In the genomic region with DNA sequence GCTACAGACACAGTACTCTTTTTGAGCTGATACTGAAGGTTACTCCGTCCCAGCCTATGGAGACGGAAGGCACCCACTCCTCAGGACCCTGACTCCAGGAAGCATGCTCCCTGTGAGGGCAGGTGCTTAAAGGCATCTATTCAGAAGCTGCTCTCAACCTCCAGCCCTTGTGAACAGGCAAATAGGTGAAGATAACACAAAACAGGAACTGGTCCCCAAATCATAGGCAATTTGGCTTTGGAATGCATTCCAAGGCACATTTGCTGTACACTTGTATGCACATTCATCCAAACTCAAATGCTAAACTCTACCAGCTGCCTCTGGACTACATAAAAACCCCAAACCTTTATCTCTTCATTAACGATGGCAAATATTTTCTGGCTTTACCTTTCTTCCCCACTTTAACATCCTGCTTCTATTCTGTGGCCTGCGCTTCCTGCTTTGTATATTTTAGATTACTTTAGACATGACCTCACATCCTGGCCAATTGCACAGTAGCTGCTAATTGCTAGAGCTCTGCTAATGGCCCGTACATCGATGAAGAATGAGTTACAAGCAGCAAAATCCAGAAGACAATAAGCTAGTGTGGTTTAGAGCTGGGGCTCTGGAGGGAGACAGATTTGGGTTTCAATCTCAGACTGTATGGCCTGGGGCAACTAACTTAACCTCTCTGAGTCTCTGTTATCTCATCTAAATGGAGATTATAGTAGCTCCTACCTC, we compare ENCODE assay signal across 8 cellular contexts. TPM values are rescaled to one million over a fixed set of nuclear protein-coding genes. Genes with fewer than 3 reads are reported as not detected.
DNase-seq lines count a peak whose midpoint lies in the region; ATAC-seq, FAIRE-seq and TF ChIP-seq lines count a peak whose summit lies in the region.

No MANE protein-coding gene starts in this region.

- H3K4me3 Mint-ChIP-seq in activated CD4-positive, alpha-beta memory T cell treated with anti-CD3 and anti-CD28 coated beads for 36 hours, result peak overlapping the region; percentile 99

- H3K9me3 Mint-ChIP-seq in activated CD4-positive, alpha-beta memory T cell treated with anti-CD3 and anti-CD28 coated beads for 36 hours, result no peaks in the 10 kb centered on the region

- H3K27ac Mint-ChIP-seq in activated CD4-positive, alpha-beta memory T cell treated with anti-CD3 and anti-CD28 coated beads for 36 hours, result peak overlapping the region; percentile 100

- WGBS in spleen, 5 donors, result 20 to 29% (median 25%) methylated on average over 6 of the region's 6 CpGs

- H3K9me3 ChIP-seq in spleen, result no peaks in the 10 kb centered on the region

- peaks cover 9% of the 10 kb centered on the region for H3K36me3 Mint-ChIP-seq in activated CD4-positive, alpha-beta memory T cell treated with anti-CD3 and anti-CD28 coated beads for 36 hours

- POLR2A ChIA-PET in activated CD4-positive, alpha-beta memory T cell treated with anti-CD3 and anti-CD28 coated beads for 36 hours (lab: Charles Lee), result interaction anchor here (0.6 to 1.5 kb wide), 5 partner anchors 9 to 461 kb away, joined by 3 to 5 read pairs (median 3); a partner anchor contains a TSS

- CTCF ChIA-PET in activated CD4-positive, alpha-beta memory T cell treated with anti-CD3 and anti-CD28 coated beads for 36 hours (lab: Charles Lee), result interaction anchor here (0.7 to 1.9 kb wide), 3 partner anchors 17 to 129 kb away, joined by 3 to 8 read pairs (median 3); no protein-coding TSS in a partner anchor

- H3K4me1 Mint-ChIP-seq in activated CD4-positive, alpha-beta memory T cell treated with anti-CD3 and anti-CD28 coated beads for 36 hours (ENCODE audit: low read depth), result peaks cover 70% of the 10 kb centered on the region

- no peak for TF ChIP-seq POLR2A in spleen (IDR thresholded peaks at IDR 0.05)

- H3K27me3 Mint-ChIP-seq in activated CD4-positive, alpha-beta memory T cell treated with anti-CD3 and anti-CD28 coated beads for 36 hours, result peaks cover 2% of the 10 kb centered on the region

- no peaks in the 10 kb centered on the region for H3K27me3 ChIP-seq in spleen (replicated peaks in 1 of 7)

- intact Hi-C loops in activated CD4-positive, alpha-beta memory T cell treated with anti-CD3 and anti-CD28 coated beads for 36 hours (cut with micrococcal nuclease), result loop anchor here (1.0 to 10.0 kb wide), 4 partner anchors 14 to 1143 kb away; no protein-coding TSS in a partner anchor
- intact Hi-C loops in spleen (cut with DNase I; ENCODE audit: low total_unique reads), result loop anchor here (5.0 to 10.0 kb wide), 2 partner anchors 53 to 465 kb away; a partner anchor contains a TSS

- ATAC-seq in GM19035 (IDR thresholded peaks at IDR 0.05; ENCODE audit: unreplicated experiment) (peak; percentile 47), HG03469 (IDR thresholded peaks at IDR 0.05; ENCODE audit: unreplicated experiment) (peak; percentile 41), HG02970 (IDR thresholded peaks at IDR 0.05; ENCODE audit: low FRiP score, unreplicated experiment) (no peak)

- no peak for FAIRE-seq in frontal cortex (lab: Jason Lieb, UNC)

- DNase-seq in CMK (ENCODE audit: low read depth) (peak; percentile 38), spleen (no peak), frontal cortex (ENCODE audit: low spot score in 2 of 2) (no peak), NCI-H1105 (lab: John Stamatoyannopoulos, UW) (no peak)
- peak; percentile 46 for DNase-seq in activated CD4-positive, alpha-beta memory T cell treated with anti-CD3 and anti-CD28 coated beads for 36 hours

- peak overlapping the region; percentile 75 to 95 (median 93) for H3K27ac ChIP-seq in spleen

- H3K36me3 ChIP-seq in spleen, result peaks cover 0 to 11% (median 0%) of the 10 kb centered on the region in 6 donors

- peak overlapping the region in 5 of 8 donors; percentile 6 to 88 (median 83) for H3K4me3 ChIP-seq in spleen

- H3K4me1 ChIP-seq in spleen, result peaks cover 58 to 90% (median 83%) of the 10 kb centered on the region in 6 donors

- TF ChIP-seq CTCF in spleen (IDR thresholded peaks at IDR 0.05 in 8 of 11, conservative IDR thresholded peaks at IDR 0.05 in 3 of 11), result no peak

RNA-seq across cellular contexts. Expression of a gene that starts 3.2 kb away (rescaled TPM):
- total RNA-seq in activated CD4-positive, alpha-beta memory T cell treated with anti-CD3 and anti-CD28 coated beads for 36 hours, result 10 to 100 TPM; 67.1 to 67.7 TPM
- total RNA-seq in spleen (100 to 1,000 TPM; 125 to 319 (median 133) TPM), frontal cortex (87.2 TPM)
- 100 to 1,000 TPM in 1 of 3 donors, 10 to 100 TPM in 2; 59.0 to 102 (median 81.3) TPM for polyA plus RNA-seq in spleen

RNA-seq across cellular contexts. Expression of a gene that starts 54.4 kb away (rescaled TPM):
- total RNA-seq in activated CD4-positive, alpha-beta memory T cell treated with anti-CD3 and anti-CD28 coated beads for 36 hours, result 10 to 100 TPM; 26.0 to 28.0 TPM
- 10 to 100 TPM; 15.7 to 25.9 (median 20.2) TPM for total RNA-seq in spleen
- 10 to 100 TPM; 39.7 to 61.0 (median 45.8) TPM for polyA plus RNA-seq in spleen
- total RNA-seq in frontal cortex, result 14.7 TPM

Comparison
In these comparisons a context has a peak if more than half of its experiments do, and no peak if none do; other contexts are left out.
1. DNase-seq: peak in CMK (single experiment) and activated CD4-positive, alpha-beta memory T cell treated with anti-CD3 and anti-CD28 coated beads for 36 hours (single experiment); none in spleen (single experiment), frontal cortex (0 of 2) and NCI-H1105 (single experiment).